Comparison of ENCODE assay signal across 9 cellular contexts in the genomic region with DNA sequence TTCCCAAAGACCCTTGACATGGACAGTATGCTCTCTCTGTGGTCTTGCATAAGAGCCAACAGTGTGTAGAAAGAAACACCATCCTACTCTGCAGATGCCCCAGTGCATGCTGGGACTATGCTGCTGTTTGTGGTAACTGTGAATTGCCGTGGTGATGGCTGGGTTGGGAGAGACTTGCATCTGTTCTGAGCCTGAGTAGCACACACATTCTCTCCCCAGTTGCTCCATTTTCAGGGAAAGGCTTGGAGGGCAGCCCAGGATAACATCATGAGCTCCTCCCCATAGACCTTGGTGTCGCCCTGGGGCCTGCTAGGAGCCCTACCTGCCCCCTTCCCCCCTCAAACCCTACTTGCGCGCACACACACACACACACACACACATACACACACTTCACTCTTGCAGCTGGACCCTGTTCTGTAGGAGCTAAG.
A peak's percentile ranks its signal among the peaks of the same experiment; 100 is the strongest.
DNase-seq lines count a peak whose midpoint lies in the region; ATAC-seq, FAIRE-seq and TF ChIP-seq lines count a peak whose summit lies in the region.
"Had no signal": no experiment of that assay in that cellular context is flagged by ENCODE, and none has a peak within 500 bp of the region (broad histone marks: within the 10 kb centered on the region; RNA-seq: fewer than 3 reads in every experiment).

No MANE protein-coding gene starts in this region.

- no peak for ATAC-seq in HG03469 (IDR thresholded peaks at IDR 0.05; ENCODE audit: unreplicated experiment)
- ATAC-seq: psoas muscle had no signal

- CTCF ChIA-PET in AG04449 (lab: Yijun Ruan, JAX) (interaction anchor here (1.0 to 23.8 kb wide), 23 partner anchors 12 to 195 kb away, joined by 3 to 785 read pairs (median 11); no protein-coding TSS in a partner anchor), HEK293 (lab: Yijun Ruan, JAX) (interaction anchor here (0.6 to 20.2 kb wide), 11 partner anchors 21 to 417 kb away, joined by 3 to 593 read pairs (median 14); no protein-coding TSS in a partner anchor)

- no peaks in the 10 kb centered on the region for H3K36me3 ChIP-seq in HEK293 (ENCODE audit: control insufficient read depth in 2 of 2, insufficient read depth in 1 of 2, low read length in 2 of 2)
- peaks cover 49% of the 10 kb centered on the region for H3K36me3 ChIP-seq in MG63

- FAIRE-seq in frontal cortex (lab: Jason Lieb, UNC), result no peak

- POLR2A ChIA-PET in AG04449 (lab: Yijun Ruan, JAX), result no interaction called here
- POLR2A ChIA-PET in HEK293 (lab: Yijun Ruan, JAX), result no interaction called here

- DNase-seq in AG04449 (ENCODE audit: low read depth, low spot score) (peak; percentile 63), RPMI8226 (peak; percentile 37), glomerular visceral epithelial cell (ENCODE audit: extremely low spot score) (peak; percentile 44), MG63 (no peak), frontal cortex (ENCODE audit: low spot score in 2 of 2) (no peak)
- no peak for DNase-seq in activated CD4-positive, alpha-beta T cell treated with anti-CD3 and anti-CD28 coated beads, Interleukin-2, amount 50 U/mL, for 48 hours
- DNase-seq: psoas muscle had no signal

- H3K4me3 ChIP-seq in AG04449 (ENCODE audit: low read depth, low read length) (no peak overlapping the region), HEK293 (ENCODE audit: low read depth, low read length) (no peak overlapping the region), MG63 (no peak overlapping the region)
- H3K4me3 ChIP-seq: psoas muscle had no signal

- 0 out of 2 replicates have a peak, but pooled peaks cover 2% of the 10 kb centered on the region for H3K4me1 ChIP-seq in HEK293 (ENCODE audit: control insufficient read depth, insufficient read depth, low read length)

- H3K27me3 ChIP-seq in MG63, result no peaks in the 10 kb centered on the region

- no peak overlapping the region for H3K27ac ChIP-seq in HEK293 (ENCODE audit: extremely low read depth, low read depth, low read length)
- H3K27ac ChIP-seq: psoas muscle had no signal

- no peak for TF ChIP-seq CTCF in AG04449 (IDR thresholded peaks at IDR 0.05; ENCODE audit: insufficient read depth, low read length, missing control alignments)
- no peak for TF ChIP-seq CTCF in HEK293 (tag by site-specific recombination; IDR thresholded peaks at IDR 0.05)

- H3K9me3 ChIP-seq in HEK293 (ENCODE audit: control insufficient read depth, insufficient read depth, low read depth, low read length) (no peaks in the 10 kb centered on the region), MG63 (no peaks in the 10 kb centered on the region)
- H3K9me3 ChIP-seq: psoas muscle had no signal

TF ChIP-seq in HEK293, 187 proteins besides CTCF, POLR2A, EP300 and RAD21:
- TF ChIP-seq, protein P1, sequence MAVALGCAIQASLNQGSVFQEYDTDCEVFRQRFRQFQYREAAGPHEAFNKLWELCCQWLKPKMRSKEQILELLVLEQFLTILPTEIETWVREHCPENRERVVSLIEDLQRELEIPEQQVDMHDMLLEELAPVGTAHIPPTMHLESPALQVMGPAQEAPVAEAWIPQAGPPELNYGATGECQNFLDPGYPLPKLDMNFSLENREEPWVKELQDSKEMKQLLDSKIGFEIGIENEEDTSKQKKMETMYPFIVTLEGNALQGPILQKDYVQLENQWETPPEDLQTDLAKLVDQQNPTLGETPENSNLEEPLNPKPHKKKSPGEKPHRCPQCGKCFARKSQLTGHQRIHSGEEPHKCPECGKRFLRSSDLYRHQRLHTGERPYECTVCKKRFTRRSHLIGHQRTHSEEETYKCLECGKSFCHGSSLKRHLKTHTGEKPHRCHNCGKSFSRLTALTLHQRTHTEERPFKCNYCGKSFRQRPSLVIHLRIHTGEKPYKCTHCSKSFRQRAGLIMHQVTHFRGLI (tag by site-specific recombination; IDR thresholded peaks at IDR 0.05), result no peak
- TF ChIP-seq, protein P2, sequence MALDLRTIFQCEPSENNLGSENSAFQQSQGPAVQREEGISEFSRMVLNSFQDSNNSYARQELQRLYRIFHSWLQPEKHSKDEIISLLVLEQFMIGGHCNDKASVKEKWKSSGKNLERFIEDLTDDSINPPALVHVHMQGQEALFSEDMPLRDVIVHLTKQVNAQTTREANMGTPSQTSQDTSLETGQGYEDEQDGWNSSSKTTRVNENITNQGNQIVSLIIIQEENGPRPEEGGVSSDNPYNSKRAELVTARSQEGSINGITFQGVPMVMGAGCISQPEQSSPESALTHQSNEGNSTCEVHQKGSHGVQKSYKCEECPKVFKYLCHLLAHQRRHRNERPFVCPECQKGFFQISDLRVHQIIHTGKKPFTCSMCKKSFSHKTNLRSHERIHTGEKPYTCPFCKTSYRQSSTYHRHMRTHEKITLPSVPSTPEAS (tag by site-specific recombination; IDR thresholded peaks at IDR 0.05), result 0 out of 2 replicates have a peak, but pooled peaks have one; percentile 40
- no peak for TF ChIP-seq ZNF354C (tag by site-specific recombination; IDR thresholded peaks at IDR 0.05; ENCODE audit: borderline replicate concordance, low read depth)
- TF ChIP-seq, protein P3, sequence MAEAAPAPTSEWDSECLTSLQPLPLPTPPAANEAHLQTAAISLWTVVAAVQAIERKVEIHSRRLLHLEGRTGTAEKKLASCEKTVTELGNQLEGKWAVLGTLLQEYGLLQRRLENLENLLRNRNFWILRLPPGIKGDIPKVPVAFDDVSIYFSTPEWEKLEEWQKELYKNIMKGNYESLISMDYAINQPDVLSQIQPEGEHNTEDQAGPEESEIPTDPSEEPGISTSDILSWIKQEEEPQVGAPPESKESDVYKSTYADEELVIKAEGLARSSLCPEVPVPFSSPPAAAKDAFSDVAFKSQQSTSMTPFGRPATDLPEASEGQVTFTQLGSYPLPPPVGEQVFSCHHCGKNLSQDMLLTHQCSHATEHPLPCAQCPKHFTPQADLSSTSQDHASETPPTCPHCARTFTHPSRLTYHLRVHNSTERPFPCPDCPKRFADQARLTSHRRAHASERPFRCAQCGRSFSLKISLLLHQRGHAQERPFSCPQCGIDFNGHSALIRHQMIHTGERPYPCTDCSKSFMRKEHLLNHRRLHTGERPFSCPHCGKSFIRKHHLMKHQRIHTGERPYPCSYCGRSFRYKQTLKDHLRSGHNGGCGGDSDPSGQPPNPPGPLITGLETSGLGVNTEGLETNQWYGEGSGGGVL (tag by site-specific recombination; IDR thresholded peaks at IDR 0.05), result peak; percentile 81

Comparison
In these comparisons a context has a peak if more than half of its experiments do, and no peak if none do; other contexts are left out.
1. DNase-seq: peak in AG04449 (single experiment), RPMI8226 (single experiment) and glomerular visceral epithelial cell (single experiment); none in MG63 (single experiment), activated CD4-positive, alpha-beta T cell treated with anti-CD3 and anti-CD28 coated beads, Interleukin-2, amount 50 U/mL, for 48 hours (0 of 2) and frontal cortex (0 of 2).